Comparison of ENCODE assay signal across 1 cellular context in the genomic region with DNA sequence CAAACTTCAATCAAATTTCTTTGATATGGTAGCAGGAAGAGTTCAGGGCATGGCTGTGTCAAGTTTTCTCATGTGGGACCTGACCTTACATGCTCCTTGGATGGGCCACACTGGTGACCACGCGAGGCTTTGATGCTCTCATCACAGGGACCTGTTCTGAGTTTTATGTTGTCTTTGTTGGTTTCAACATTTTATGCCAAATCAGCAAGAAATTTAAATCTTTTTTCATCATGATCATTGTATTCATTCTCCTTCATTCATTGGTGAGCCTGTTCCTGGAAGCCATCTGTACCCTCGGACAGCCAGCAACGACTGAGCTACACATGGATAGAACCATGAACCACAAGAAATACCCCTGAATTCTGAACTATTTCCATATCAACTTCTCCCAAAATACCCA.
TF ChIP-seq lines count a peak whose summit lies in the region.

No MANE protein-coding gene starts in this region.

TF ChIP-seq in IMR-90, 13 proteins besides CTCF, POLR2A, EP300 and RAD21:
- TF ChIP-seq FOS (IDR thresholded peaks at IDR 0.05; ENCODE audit: low read depth, low read length) (no peak), MAZ (IDR thresholded peaks at IDR 0.05; ENCODE audit: borderline replicate concordance, low read depth, low read length) (no peak), MAFK (IDR thresholded peaks at IDR 0.05; ENCODE audit: low read depth, low read length) (peak; percentile 91)
